ENCODE assay signal across 22 cellular contexts in genomic region chr20:59194023-59194935, GRCh38. TPM values are rescaled to one million over a fixed set of nuclear protein-coding genes. Genes with fewer than 3 reads are reported as not detected.
A peak's percentile ranks its signal among the peaks of the same experiment; 100 is the strongest.
DNase-seq lines count a peak whose midpoint lies in the region; ATAC-seq and TF ChIP-seq lines count a peak whose summit lies in the region.
"Had no signal": no experiment of that assay in that cellular context is flagged by ENCODE, and none has a peak within 500 bp of the region (broad histone marks: within the 10 kb centered on the region; RNA-seq: fewer than 3 reads in every experiment).

No MANE protein-coding gene starts in this region.

- no TSS peak for BruUV-seq in Calu3 (replicated peaks; lab: Mats Ljungman, UMichigan)

- TF ChIP-seq CTCF in nephron progenitor cell (IDR thresholded peaks at IDR 0.05) = no peak
- no peak for TF ChIP-seq CTCF in activated CD8-positive, alpha-beta T cell treated with anti-CD3 and anti-CD28 coated beads for 36 hours (IDR thresholded peaks at IDR 0.05)
- TF ChIP-seq CTCF in Calu3 (IDR thresholded peaks at IDR 0.05; ENCODE audit: unreplicated experiment) = no peak

- no peak overlapping the region for H3K27ac ChIP-seq in CD8-positive, alpha-beta memory T cell (ENCODE audit: low read depth, low read length)

- no peaks in the 10 kb centered on the region for H3K4me1 ChIP-seq in CD8-positive, alpha-beta memory T cell (ENCODE audit: insufficient read depth, low read length)

- POLR2A ChIA-PET in CD8-positive, alpha-beta memory T cell (lab: Charles Lee) = no interaction called here
- POLR2A ChIA-PET in activated CD8-positive, alpha-beta T cell treated with anti-CD3 and anti-CD28 coated beads for 36 hours (lab: Charles Lee) = interaction anchor here (0.5 kb wide), 1 partner anchor 11 kb away, joined by 3 read pairs; no protein-coding TSS in a partner anchor

- peaks cover 33% of the 10 kb centered on the region for H3K36me3 Mint-ChIP-seq in activated T-cell treated with anti-CD3 and anti-CD28 coated beads, Interleukin-2, amount 50 U/mL, for 24 hours (ENCODE audit: low read depth)
- H3K36me3 Mint-ChIP-seq in activated T-cell treated with anti-CD3 and anti-CD28 coated beads, Interleukin-2, amount 50 U/mL, for 72 hours (ENCODE audit: insufficient read depth in 2 of 2) = peaks cover 2% of the 10 kb centered on the region in 2 donors
- peaks cover 18 to 62% (median 21%) of the 10 kb centered on the region in 3 donors for H3K36me3 Mint-ChIP-seq in CD8-positive, alpha-beta memory T cell
- no peaks in the 10 kb centered on the region for H3K36me3 Mint-ChIP-seq in nephron progenitor cell (ENCODE audit: low read depth)
- H3K36me3 Mint-ChIP-seq in activated CD8-positive, alpha-beta T cell treated with anti-CD3 and anti-CD28 coated beads for 36 hours (ENCODE audit: low read depth) = peaks cover 12% of the 10 kb centered on the region
- no peaks in the 10 kb centered on the region for H3K36me3 Mint-ChIP-seq in Calu3 (ENCODE audit: insufficient read depth, unreplicated experiment)

- H3K4me1 Mint-ChIP-seq in activated T-cell treated with anti-CD3 and anti-CD28 coated beads, Interleukin-2, amount 50 U/mL, for 24 hours (ENCODE audit: low read depth) = no peaks in the 10 kb centered on the region
- H3K4me1 Mint-ChIP-seq in activated T-cell treated with anti-CD3 and anti-CD28 coated beads, Interleukin-2, amount 50 U/mL, for 72 hours (ENCODE audit: low read depth) = no peaks in the 10 kb centered on the region
- peaks cover 8 to 18% (median 10%) of the 10 kb centered on the region in 3 donors for H3K4me1 Mint-ChIP-seq in CD8-positive, alpha-beta memory T cell
- H3K4me1 Mint-ChIP-seq in nephron progenitor cell (peaks cover 7% of the 10 kb centered on the region), Calu3 (ENCODE audit: low read depth, unreplicated experiment) (no peaks in the 10 kb centered on the region)
- H3K4me1 Mint-ChIP-seq in activated CD8-positive, alpha-beta T cell treated with anti-CD3 and anti-CD28 coated beads for 36 hours (ENCODE audit: low read depth) = no peaks in the 10 kb centered on the region

- H3K4me3 Mint-ChIP-seq in activated T-cell treated with anti-CD3 and anti-CD28 coated beads, Interleukin-2, amount 50 U/mL, for 24 hours = no peak overlapping the region
- H3K4me3 Mint-ChIP-seq in activated T-cell treated with anti-CD3 and anti-CD28 coated beads, Interleukin-2, amount 50 U/mL, for 72 hours = no peak overlapping the region
- no peak overlapping the region for H3K4me3 Mint-ChIP-seq in CD8-positive, alpha-beta memory T cell
- H3K4me3 Mint-ChIP-seq in nephron progenitor cell (no peak overlapping the region), Calu3 (ENCODE audit: low read depth, unreplicated experiment) (no peak overlapping the region)
- H3K4me3 Mint-ChIP-seq in activated CD8-positive, alpha-beta T cell treated with anti-CD3 and anti-CD28 coated beads for 36 hours = no peak overlapping the region
- H3K4me3 Mint-ChIP-seq: HFFc6 had no signal

- intact Hi-C loops in activated CD8-positive, alpha-beta T cell treated with anti-CD3 and anti-CD28 coated beads for 36 hours (cut with micrococcal nuclease) = no loop called here
- intact Hi-C loops in Calu3 (cut with micrococcal nuclease; ENCODE audit: unreplicated experiment) = no loop called here

- H3K9me3 Mint-ChIP-seq in activated T-cell treated with anti-CD3 and anti-CD28 coated beads, Interleukin-2, amount 50 U/mL, for 24 hours = no peaks in the 10 kb centered on the region
- peaks cover 0 to 1% of the 10 kb centered on the region in 2 donors for H3K9me3 Mint-ChIP-seq in activated T-cell treated with anti-CD3 and anti-CD28 coated beads, Interleukin-2, amount 50 U/mL, for 72 hours
- H3K9me3 Mint-ChIP-seq in CD8-positive, alpha-beta memory T cell = peaks cover 0 to under 1% (median 0%) of the 10 kb centered on the region in 5 donors
- H3K9me3 Mint-ChIP-seq in nephron progenitor cell (no peaks in the 10 kb centered on the region), Calu3 (ENCODE audit: low read depth, unreplicated experiment) (no peaks in the 10 kb centered on the region)
- H3K9me3 Mint-ChIP-seq in activated CD8-positive, alpha-beta T cell treated with anti-CD3 and anti-CD28 coated beads for 36 hours = no peaks in the 10 kb centered on the region

- peak overlapping the region; percentile 67 for H3K27ac Mint-ChIP-seq in activated T-cell treated with anti-CD3 and anti-CD28 coated beads, Interleukin-2, amount 50 U/mL, for 24 hours
- no peak overlapping the region for H3K27ac Mint-ChIP-seq in activated T-cell treated with anti-CD3 and anti-CD28 coated beads, Interleukin-2, amount 50 U/mL, for 72 hours
- H3K27ac Mint-ChIP-seq in CD8-positive, alpha-beta memory T cell = peak overlapping the region in 7 of 8 donors; percentile 32 to 79 (median 57)
- H3K27ac Mint-ChIP-seq in nephron progenitor cell = peak overlapping the region; percentile 32
- no peak overlapping the region for H3K27ac Mint-ChIP-seq in activated CD8-positive, alpha-beta T cell treated with anti-CD3 and anti-CD28 coated beads for 36 hours
- no peak overlapping the region for H3K27ac Mint-ChIP-seq in Calu3 (ENCODE audit: unreplicated experiment)
- H3K27ac Mint-ChIP-seq: HFFc6 had no signal

- no peak for ATAC-seq in activated T-cell treated with anti-CD3 and anti-CD28 coated beads, Interleukin-2, amount 50 U/mL, for 72 hours (replicated peaks in 1 of 2)
- ATAC-seq in activated CD8-positive, alpha-beta T cell treated with anti-CD3 and anti-CD28 coated beads for 36 hours = no peak

- no peaks in the 10 kb centered on the region for H3K9me3 ChIP-seq in CD8-positive, alpha-beta memory T cell (ENCODE audit: low read length)

- no peak overlapping the region for H3K4me3 ChIP-seq in CD8-positive, alpha-beta memory T cell (ENCODE audit: low read length)

- no peaks in the 10 kb centered on the region for H3K27me3 ChIP-seq in CD8-positive, alpha-beta memory T cell (ENCODE audit: insufficient read depth, low read length, poor library complexity, severe bottlenecking)

- no peaks in the 10 kb centered on the region for H3K27me3 Mint-ChIP-seq in activated T-cell treated with anti-CD3 and anti-CD28 coated beads, Interleukin-2, amount 50 U/mL, for 24 hours
- H3K27me3 Mint-ChIP-seq in activated T-cell treated with anti-CD3 and anti-CD28 coated beads, Interleukin-2, amount 50 U/mL, for 72 hours (ENCODE audit: low read depth) = no peaks in the 10 kb centered on the region
- no peaks in the 10 kb centered on the region for H3K27me3 Mint-ChIP-seq in CD8-positive, alpha-beta memory T cell
- peaks cover 11% of the 10 kb centered on the region for H3K27me3 Mint-ChIP-seq in nephron progenitor cell (ENCODE audit: low read depth, poor library complexity)
- H3K27me3 Mint-ChIP-seq in activated CD8-positive, alpha-beta T cell treated with anti-CD3 and anti-CD28 coated beads for 36 hours = no peaks in the 10 kb centered on the region
- peaks cover 83% of the 10 kb centered on the region for H3K27me3 Mint-ChIP-seq in Calu3 (ENCODE audit: unreplicated experiment)

- peaks cover 5% of the 10 kb centered on the region for H3K36me3 ChIP-seq in CD8-positive, alpha-beta memory T cell (ENCODE audit: insufficient read depth, low read length)

- DNase-seq in activated T-cell treated with anti-CD3 and anti-CD28 coated beads, Interleukin-2, amount 50 U/mL, for 24 hours = no peak
- DNase-seq in activated T-cell treated with anti-CD3 and anti-CD28 coated beads, Interleukin-2, amount 50 U/mL, for 72 hours = no peak
- no peak for DNase-seq in CD8-positive, alpha-beta memory T cell
- DNase-seq in ecto neural progenitor cell (ENCODE audit: low spot score) (peak; percentile 42), nephron progenitor cell (no peak), iPS-NIHi11 (ENCODE audit: low spot score) (no peak), Calu3 (no peak)
- no peak for DNase-seq in activated CD8-positive, alpha-beta T cell treated with anti-CD3 and anti-CD28 coated beads for 36 hours
- DNase-seq: 8988T, COR-L47, EL, HFFc6, KG1, NCI-H1436, NCI-H2029, NCI-H2171, NCI-H446 treated with DMSO at 0.1 percent for 48 hours, NCI-H748 treated with DMSO at 0.1 percent for 48 hours, OCI-M1 had no signal

- CTCF ChIA-PET in CD8-positive, alpha-beta memory T cell (lab: Charles Lee) = no interaction called here
- CTCF ChIA-PET in activated CD8-positive, alpha-beta T cell treated with anti-CD3 and anti-CD28 coated beads for 36 hours (lab: Charles Lee) = interaction anchor here (0.9 to 1.3 kb wide), 2 partner anchors 9 to 14 kb away, joined by 3 to 9 read pairs; no protein-coding TSS in a partner anchor
- CTCF ChIA-PET in Calu3 (lab: Charles Lee) = no interaction called here

RNA-seq across cellular contexts. Expression of gene ZNF831, which starts 30.7 kb away (rescaled TPM):
- 1 to 10 TPM; 8.2 to 9.0 TPM for total RNA-seq in activated T-cell treated with anti-CD3 and anti-CD28 coated beads, Interleukin-2, amount 50 U/mL, for 72 hours
- total RNA-seq in CD8-positive, alpha-beta memory T cell = 1 to 10 TPM; 6.4 to 6.9 TPM
- polyA plus RNA-seq in CD8-positive, alpha-beta memory T cell = 12.1 TPM
- total RNA-seq in activated CD8-positive, alpha-beta T cell treated with anti-CD3 and anti-CD28 coated beads for 36 hours = 10 to 100 TPM; 10.9 to 11.9 TPM
- not detected in 2 replicates for total RNA-seq in Calu3 (2022)
- total RNA-seq: H4, HFFc6, RPMI7951 had no signal
- polyA plus RNA-seq: BJ had no signal

Comparison
In these comparisons a context has a peak if more than half of its experiments do, and no peak if none do; other contexts are left out.
1. H3K27ac Mint-ChIP-seq: peak in activated T-cell treated with anti-CD3 and anti-CD28 coated beads, Interleukin-2, amount 50 U/mL, for 24 hours (single experiment), CD8-positive, alpha-beta memory T cell (7 of 8) and nephron progenitor cell (single experiment); none in activated T-cell treated with anti-CD3 and anti-CD28 coated beads, Interleukin-2, amount 50 U/mL, for 72 hours (single experiment), activated CD8-positive, alpha-beta T cell treated with anti-CD3 and anti-CD28 coated beads for 36 hours (single experiment) and Calu3 (single experiment).